ENCODE assay signal across 16 cellular contexts in the genomic region with DNA sequence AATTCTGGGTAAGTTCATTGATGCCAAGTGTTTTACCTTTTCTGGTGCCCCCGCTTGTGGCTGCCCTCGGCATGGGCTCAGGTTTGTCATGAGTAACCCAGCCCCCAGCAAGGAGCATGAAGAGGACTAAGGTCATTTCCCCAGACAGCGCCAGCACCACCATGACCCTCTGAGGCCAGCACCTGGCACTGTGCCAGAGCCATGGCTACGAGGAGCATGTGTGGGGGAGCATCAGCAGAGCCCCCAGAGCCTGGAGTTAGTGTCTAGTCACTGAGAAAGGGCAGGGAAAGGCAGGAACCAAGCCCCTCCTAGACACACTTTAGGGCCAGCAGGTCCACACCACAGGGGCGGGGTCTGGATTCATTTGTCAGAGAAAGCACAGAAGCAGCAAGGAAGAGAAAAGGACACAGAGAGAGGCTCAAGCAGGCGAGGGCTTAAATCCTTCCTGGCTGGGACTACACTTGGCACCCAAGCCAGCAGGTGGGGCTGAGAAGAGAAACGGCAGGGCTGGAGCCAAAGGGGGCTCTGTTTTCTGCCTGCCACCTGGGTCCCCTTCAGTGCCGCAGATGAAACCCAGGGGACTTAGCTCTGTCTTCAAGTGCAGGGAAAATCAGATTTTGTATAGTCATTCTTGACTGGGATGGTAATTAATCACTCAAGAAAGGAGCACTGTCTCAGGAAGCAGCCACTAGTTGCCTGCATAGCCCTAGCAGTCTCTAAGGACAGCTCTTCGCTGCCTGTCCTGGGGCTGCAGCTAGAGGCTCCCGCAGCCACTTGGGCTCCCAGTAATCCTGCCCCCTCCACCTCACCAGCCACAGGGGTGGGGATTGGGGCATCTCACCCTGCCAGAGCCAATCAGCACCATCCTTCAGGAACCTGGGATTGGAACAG.
DNase-seq lines count a peak whose midpoint lies in the region; ATAC-seq and TF ChIP-seq lines count a peak whose summit lies in the region.
"Had no signal": no experiment of that assay in that cellular context is flagged by ENCODE, and none has a peak within 500 bp of the region (broad histone marks: within the 10 kb centered on the region; RNA-seq: fewer than 3 reads in every experiment).

No MANE protein-coding gene starts in this region.

- H2AK5ac ChIP-seq in H9 (ENCODE audit: insufficient read length, low read length): no peak overlapping the region

- H2BK15ac ChIP-seq in H9 (ENCODE audit: low read depth, low read length): no peak overlapping the region

- CTCF ChIA-PET in A673 (lab: Charles Lee): no interaction called here

- H2BK20ac ChIP-seq in H9 (ENCODE audit: low read depth, low read length, poor library complexity, severe bottlenecking): no peak overlapping the region

- WGBS in H9 (ENCODE audit: extremely low coverage, insufficient read length, low lambda C conversion rate): no CpG with 5 or more reads among the region's 10 CpGs

- H3K18ac ChIP-seq in H9 (ENCODE audit: insufficient read length, low read depth, low read length): no peak overlapping the region

- H2AFZ ChIP-seq in H9 (ENCODE audit: low read length): no peak overlapping the region

- no peak overlapping the region for H2BK12ac ChIP-seq in H9 (ENCODE audit: insufficient read length, low read depth, low read length)

- no peak overlapping the region for H3K14ac ChIP-seq in H9 (ENCODE audit: insufficient read depth, low read length)

- H3K79me2 ChIP-seq in H9 (ENCODE audit: insufficient read depth, low read length): no peaks in the 10 kb centered on the region

- H3K23me2 ChIP-seq in H9 (ENCODE audit: insufficient read length, low read depth, low read length, poor library complexity, severe bottlenecking): no peaks in the 10 kb centered on the region

- H3K4me3 ChIP-seq in A673 (ENCODE audit: low read depth, low read length, poor library complexity, severe bottlenecking): no peak overlapping the region
- H3K4me3 ChIP-seq: left lung, Peyer's patch, tibial nerve had no signal

- intact Hi-C loops in A673 (cut with micrococcal nuclease; ENCODE audit: unreplicated experiment): no loop called here

- no peak overlapping the region for H3T11ph ChIP-seq in H9 (ENCODE audit: low read length)

- H2BK5ac ChIP-seq in H9 (ENCODE audit: insufficient read length, low read length): no peak overlapping the region

- H3K27ac Mint-ChIP-seq in H9: peak overlapping the region in 2 of 3 experiments; percentile 41 to 81; a peak in 2 of 7 replicates
- H3K27ac Mint-ChIP-seq: activated CD4-positive, alpha-beta T cell treated with anti-CD3 and anti-CD28 coated beads for 36 hours; activated T-cell treated with anti-CD3 and anti-CD28 coated beads, Interleukin-2, amount 50 U/mL, for 24 hours; naive B cell; T-helper 1 cell treated with Interleukin-12 subunit alpha and Interleukin-12 subunit beta and Interleukin-4 antibody, amounts not matched to agents 30 μg/mL and 1 μg/mL, for 36 hours had no signal

- no peak overlapping the region for H3K56ac ChIP-seq in H9 (ENCODE audit: insufficient read length, low read depth, low read length)

- H3K4me3 Mint-ChIP-seq in H9: peak overlapping the region in 1 of 2 experiments; percentile 12; a peak in 1 of 5 replicates
- H3K4me3 Mint-ChIP-seq: activated CD4-positive, alpha-beta T cell treated with anti-CD3 and anti-CD28 coated beads for 36 hours; activated T-cell treated with anti-CD3 and anti-CD28 coated beads, Interleukin-2, amount 50 U/mL, for 24 hours; central memory CD8-positive, alpha-beta T cell; naive B cell; T-helper 1 cell treated with Interleukin-12 subunit alpha and Interleukin-12 subunit beta and Interleukin-4 antibody, amounts not matched to agents 30 μg/mL and 1 μg/mL, for 36 hours had no signal

- H3K4me1 ChIP-seq in A673 (ENCODE audit: insufficient read depth, low read length, poor library complexity, severe bottlenecking): no peaks in the 10 kb centered on the region
- 0 out of 2 replicates have a peak, but pooled peaks cover 2% of the 10 kb centered on the region for H3K4me1 ChIP-seq in H9 (ENCODE audit: insufficient read depth, low read length)
- H3K4me1 ChIP-seq in foreskin keratinocyte: no peaks in the 10 kb centered on the region
- H3K4me1 ChIP-seq: left lung, Peyer's patch, tibial nerve had no signal

- H3K27me3 Mint-ChIP-seq in H9 (ENCODE audit: low read depth): peaks cover 13% of the 10 kb centered on the region

- no peak overlapping the region for H3K9ac ChIP-seq in H9 (ENCODE audit: extremely low read depth, insufficient read length, low read length)

- H3K27me3 ChIP-seq in A673 (replicated peaks; ENCODE audit: insufficient read depth, low read depth, low read length, poor library complexity): peaks cover 18% of the 10 kb centered on the region
- no peaks in the 10 kb centered on the region for H3K27me3 ChIP-seq in H9 (ENCODE audit: insufficient read depth, low read length)
- H3K27me3 ChIP-seq in foreskin keratinocyte: peaks cover 17% of the 10 kb centered on the region
- H3K27me3 ChIP-seq: Peyer's patch had no signal

- no peak overlapping the region for H3K27ac ChIP-seq in A673 (ENCODE audit: low read depth, low read length, poor library complexity, severe bottlenecking)
- H3K27ac ChIP-seq in H9 (ENCODE audit: insufficient read length, low read depth, low read length): no peak overlapping the region
- no peak overlapping the region for H3K27ac ChIP-seq in foreskin keratinocyte
- H3K27ac ChIP-seq: left lung, Peyer's patch, tibial nerve had no signal

- H3K79me1 ChIP-seq in H9 (ENCODE audit: insufficient read depth, low read depth, low read length, poor library complexity, severe bottlenecking): no peaks in the 10 kb centered on the region

- no peak overlapping the region for H2BK120ac ChIP-seq in H9 (ENCODE audit: low read depth, low read length, poor library complexity, severe bottlenecking)

- no peak overlapping the region for H3K23ac ChIP-seq in H9 (ENCODE audit: insufficient read length, low read depth, low read length)

- no peak overlapping the region for H4K5ac ChIP-seq in H9 (ENCODE audit: insufficient read length, low read depth, low read length)

- H4K20me1 ChIP-seq in H9 (ENCODE audit: control insufficient read depth, insufficient read depth, insufficient read length): peaks cover 2% of the 10 kb centered on the region

- no peak overlapping the region for H3K4ac ChIP-seq in H9 (ENCODE audit: low read depth, low read length)

- BruUV-seq in A673 (replicated peaks; lab: Mats Ljungman, UMichigan): no TSS peak

- H3K4me2 ChIP-seq in H9 (ENCODE audit: insufficient read depth, insufficient read length, low read length): peak overlapping the region; percentile 53

- no peak overlapping the region for H4K91ac ChIP-seq in H9 (ENCODE audit: insufficient read length, low read depth, low read length)

- TF ChIP-seq CTCF in A673 (conservative IDR thresholded peaks at IDR 0.05; ENCODE audit: low read depth, low read length) (no peak), H9 (conservative IDR thresholded peaks at IDR 0.05) (peak; percentile 53), foreskin keratinocyte (conservative IDR thresholded peaks at IDR 0.05) (no peak)

- H3K9me3 ChIP-seq in A673 (ENCODE audit: low read depth, low read length, poor library complexity, severe bottlenecking): no peaks in the 10 kb centered on the region
- H3K9me3 ChIP-seq in H9 (ENCODE audit: control insufficient read depth, low read depth, low read length): no peaks in the 10 kb centered on the region
- H3K9me3 ChIP-seq: left lung, Peyer's patch, tibial nerve had no signal

- peak; percentile 6 for DNase-seq in A673 (ENCODE audit: low spot score)
- DNase-seq in H9: peak; percentile 95
- DNase-seq in NCI-H2227 treated with DMSO at 0.1 percent for 48 hours (lab: John Stamatoyannopoulos, UW): peak; percentile 79
- no peak for DNase-seq in foreskin keratinocyte
- no peak for DNase-seq in activated CD4-positive, alpha-beta T cell treated with anti-CD3 and anti-CD28 coated beads, Interleukin-2, amount 50 U/mL, for 1 hour
- no peak for DNase-seq in SIG-M5 treated with dmso at 0.1 percent for 504 hours (lab: John Stamatoyannopoulos, UW; ENCODE audit: unreplicated experiment)
- no peak for DNase-seq in SIG-M5 (lab: John Stamatoyannopoulos, UW)
- DNase-seq in activated CD8-positive, alpha-beta memory T cell treated with anti-CD3 and anti-CD28 coated beads, Interleukin-2, amount 50 U/mL, for 4 hours: no peak
- DNase-seq: activated CD4-positive, alpha-beta T cell treated with anti-CD3 and anti-CD28 coated beads for 36 hours; activated T-cell treated with anti-CD3 and anti-CD28 coated beads, Interleukin-2, amount 50 U/mL, for 24 hours; left lung; naive B cell; Peyer's patch had no signal

- H3K36me3 Mint-ChIP-seq in H9 (ENCODE audit: insufficient read depth in 1 of 3, low read depth in 3 of 3): no peaks in the 10 kb centered on the region
- H3K36me3 Mint-ChIP-seq: naive B cell had no signal

- H3K36me3 ChIP-seq in A673 (ENCODE audit: insufficient read depth, low read length, poor library complexity, severe bottlenecking): no peaks in the 10 kb centered on the region
- H3K36me3 ChIP-seq: left lung, Peyer's patch, tibial nerve had no signal

- no peak overlapping the region for H4K8ac ChIP-seq in H9 (replicated peaks; ENCODE audit: insufficient read length, low read depth, low read length)

- ATAC-seq in foreskin keratinocyte: peak; percentile 55
- ATAC-seq: activated CD4-positive, alpha-beta T cell treated with anti-CD3 and anti-CD28 coated beads for 36 hours; left lung had no signal

- H3K9me3 Mint-ChIP-seq in H9: 0 out of 5 replicates have a peak, but pooled peaks cover 0 to 1% of the 10 kb centered on the region in 2 experiments
- H3K9me3 Mint-ChIP-seq: activated T-cell treated with anti-CD3 and anti-CD28 coated beads, Interleukin-2, amount 50 U/mL, for 24 hours; central memory CD8-positive, alpha-beta T cell; naive B cell; T-helper 1 cell treated with Interleukin-12 subunit alpha and Interleukin-12 subunit beta and Interleukin-4 antibody, amounts not matched to agents 30 μg/mL and 1 μg/mL, for 36 hours had no signal

- peaks cover 28 to 43% of the 10 kb centered on the region in 2 experiments for H3K4me1 Mint-ChIP-seq in H9
- H3K4me1 Mint-ChIP-seq: central memory CD8-positive, alpha-beta T cell; naive B cell had no signal

- POLR2A ChIA-PET in A673 (lab: Charles Lee; ENCODE audit: low non-redundant PET): no interaction called here

Comparison
In these comparisons a context has a peak if more than half of its experiments do, and no peak if none do; other contexts are left out.
1. DNase-seq: peak in A673 (single experiment), H9 (single experiment) and NCI-H2227 treated with DMSO at 0.1 percent for 48 hours (single experiment); none in foreskin keratinocyte (0 of 2), activated CD4-positive, alpha-beta T cell treated with anti-CD3 and anti-CD28 coated beads, Interleukin-2, amount 50 U/mL, for 1 hour (single experiment), SIG-M5 treated with dmso at 0.1 percent for 504 hours (single experiment), SIG-M5 (single experiment) and activated CD8-positive, alpha-beta memory T cell treated with anti-CD3 and anti-CD28 coated beads, Interleukin-2, amount 50 U/mL, for 4 hours (single experiment).